Comparison of ENCODE assay signal across 25 cellular contexts in the genomic region with DNA sequence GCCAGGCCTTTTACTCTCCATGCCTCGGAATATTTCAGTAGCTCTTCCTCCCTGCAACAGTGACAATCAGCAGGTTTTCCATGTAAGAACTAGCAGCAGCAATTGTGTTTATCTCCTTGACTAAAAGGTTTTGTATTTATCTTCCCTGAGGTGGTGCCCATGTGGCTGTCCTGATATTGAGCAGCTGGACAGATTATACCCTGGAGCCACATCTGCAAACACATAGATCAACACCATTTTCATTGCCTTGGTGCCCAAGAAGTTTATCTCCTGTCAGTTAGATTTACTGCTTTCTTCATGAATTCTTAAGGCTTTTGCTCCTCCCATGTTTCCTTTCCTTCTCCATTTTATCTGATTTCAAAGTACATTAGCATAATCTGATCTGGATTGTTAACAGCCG.
"Had no signal": no experiment of that assay in that cellular context is flagged by ENCODE, and none has a peak within 500 bp of the region (broad histone marks: within the 10 kb centered on the region; RNA-seq: fewer than 3 reads in every experiment).

No MANE protein-coding gene starts in this region.

- H3K36me3 ChIP-seq: heart right ventricle, left lung, neutrophil, pancreas, upper lobe of left lung had no signal

- H3K4me1 ChIP-seq: heart right ventricle, left lung, pancreas, upper lobe of left lung had no signal

- H3K9me3 ChIP-seq: heart right ventricle, left lung, neutrophil, pancreas, psoas muscle, upper lobe of left lung had no signal

- H3K4me1 Mint-ChIP-seq: activated CD4-positive, alpha-beta memory T cell treated with anti-CD3 and anti-CD28 coated beads, Interleukin-2, amount 10 ng/mL, durations not matched to agents 7 days and 5 days; activated CD4-positive, alpha-beta T cell treated with anti-CD3 and anti-CD28 coated beads, Interleukin-2, amount 10 ng/mL, durations not matched to agents 24 days and 14 days; natural killer cell had no signal

- H3K4me3 Mint-ChIP-seq: activated CD4-positive, alpha-beta memory T cell treated with anti-CD3 and anti-CD28 coated beads, Interleukin-2, amount 10 ng/mL, durations not matched to agents 7 days and 5 days; activated CD4-positive, alpha-beta T cell treated with anti-CD3 and anti-CD28 coated beads, Interleukin-2, amount 10 ng/mL, durations not matched to agents 24 days and 14 days; brain; natural killer cell; T-helper 2 cell treated with Interferon-gamma antibody and Interleukin-4, amounts not matched to agents 5 μg/mL and 100 μg/mL, for 36 hours had no signal

- H3K27ac ChIP-seq: heart right ventricle, left lung, neutrophil, pancreas, psoas muscle, upper lobe of left lung, VCaP had no signal

- ATAC-seq: activated CD4-positive, CD25-positive, alpha-beta regulatory T cell treated with anti-CD3 and anti-CD28 coated beads, Interleukin-2, amount 50 U/mL, for 24 hours; heart right ventricle; left lung; natural killer cell; pancreas; psoas muscle; right cardiac atrium; stimulated activated naive CD8-positive, alpha-beta T cell treated with anti-CD3 and anti-CD28 coated beads, Interleukin-15, Interleukin-2, amounts not matched to agents 100 U/mL and 50 U/mL, for 24 hours had no signal

- H3K27me3 ChIP-seq: left lung, neutrophil, pancreas, upper lobe of left lung had no signal

- H3K4me3 ChIP-seq: heart right ventricle, left lung, pancreas, psoas muscle, upper lobe of left lung had no signal

- FAIRE-seq: pancreas had no signal

- DNase-seq: activated CD4-positive, alpha-beta memory T cell treated with anti-CD3 and anti-CD28 coated beads, Interleukin-2, amount 10 ng/mL, durations not matched to agents 7 days and 5 days; activated CD4-positive, alpha-beta T cell treated with anti-CD3 and anti-CD28 coated beads, Interleukin-2, amount 10 ng/mL, durations not matched to agents 24 days and 14 days; activated gamma-delta T cell; activated naive CD4-positive, alpha-beta T cell treated with anti-CD3 and anti-CD28 coated beads, Interleukin-2, amount 50 U/mL, for 16 hours; activated T-cell treated with anti-CD3 and anti-CD28 coated beads for 4 hours; aorta; effector CD4-positive, alpha-beta T cell; erythroblast; foreskin fibroblast; heart right ventricle; islet precursor cell; left lung; midbrain; natural killer cell; pancreas; psoas muscle; right cardiac atrium; stimulated activated CD4-positive, alpha-beta T cell treated with anti-CD3 and anti-CD28 coated beads, Interleukin-4, amount 100 ng/mL, for 24 hours; stimulated activated naive CD8-positive, alpha-beta T cell treated with anti-CD3 and anti-CD28 coated beads, Interleukin-15, Interleukin-2, amounts not matched to agents 100 U/mL and 50 U/mL, for 24 hours; upper lobe of left lung had no signal

- H3K27ac Mint-ChIP-seq: activated CD4-positive, alpha-beta memory T cell treated with anti-CD3 and anti-CD28 coated beads, Interleukin-2, amount 10 ng/mL, durations not matched to agents 7 days and 5 days; activated CD4-positive, alpha-beta T cell treated with anti-CD3 and anti-CD28 coated beads, Interleukin-2, amount 10 ng/mL, durations not matched to agents 24 days and 14 days; brain; natural killer cell; T-helper 2 cell treated with Interferon-gamma antibody and Interleukin-4, amounts not matched to agents 5 μg/mL and 100 μg/mL, for 36 hours had no signal

- H3K36me3 Mint-ChIP-seq: brain had no signal

- H3K27me3 Mint-ChIP-seq: activated CD4-positive, alpha-beta memory T cell treated with anti-CD3 and anti-CD28 coated beads, Interleukin-2, amount 10 ng/mL, durations not matched to agents 7 days and 5 days; activated CD4-positive, alpha-beta T cell treated with anti-CD3 and anti-CD28 coated beads, Interleukin-2, amount 10 ng/mL, durations not matched to agents 24 days and 14 days had no signal
